In genomic region chr10:8023851-8024250, GRCh38 we compare ENCODE assay signal across 28 cellular contexts. TPM values are rescaled to one million over a fixed set of nuclear protein-coding genes. Genes with fewer than 3 reads are reported as not detected.
"Had no signal": no experiment of that assay in that cellular context is flagged by ENCODE, and none has a peak within 500 bp of the region (broad histone marks: within the 10 kb centered on the region; RNA-seq: fewer than 3 reads in every experiment).

No MANE protein-coding gene starts in this region.

- H3K27ac Mint-ChIP-seq: stimulated activated effector memory CD8-positive, alpha-beta T cell treated with anti-CD3 and anti-CD28 coated beads, Interleukin-12 subunit alpha, Interleukin-12 subunit beta, amount 100 ng/mL, for 72 hours; stimulated activated memory B cell treated with anti-CD40 and anti-IgM and Interleukin-4, amounts not matched to agents 10 μg/mL and 1 μg/mL and 100 μg/mL, for 72 hours; stimulated activated naive B cell treated with anti-CD40 and anti-IgM and Interleukin-4, amounts not matched to agents 10 μg/mL and 1 μg/mL and 100 μg/mL, for 72 hours; stimulated activated naive CD8-positive, alpha-beta T cell treated with anti-CD3 and anti-CD28 coated beads, Interleukin-15, Interleukin-2, amounts not matched to agents 100 ng/mL and 50 ng/mL, for 24 hours; type B pancreatic cell had no signal

- H3K27ac ChIP-seq: stomach, suprapubic skin, testis, thoracic aorta, thyroid gland, tibial artery, tibial nerve, transverse colon, upper lobe of left lung, upper lobe of right lung, uterus, vagina had no signal

- H3K4me1 ChIP-seq: suprapubic skin, testis, transverse colon, upper lobe of right lung, uterus, vagina had no signal

- FAIRE-seq: urothelium cell line had no signal

- H3K9me3 ChIP-seq: stomach, suprapubic skin, testis, thoracic aorta, thyroid gland, tibial artery, tibial nerve, transverse colon, upper lobe of left lung, upper lobe of right lung, uterus, vagina had no signal

- H3K9me3 Mint-ChIP-seq: stimulated activated effector memory CD8-positive, alpha-beta T cell treated with anti-CD3 and anti-CD28 coated beads, Interleukin-12 subunit alpha, Interleukin-12 subunit beta, amount 100 ng/mL, for 72 hours; stimulated activated memory B cell treated with anti-CD40 and anti-IgM and Interleukin-4, amounts not matched to agents 10 μg/mL and 1 μg/mL and 100 μg/mL, for 72 hours; stimulated activated naive B cell treated with anti-CD40 and anti-IgM and Interleukin-4, amounts not matched to agents 10 μg/mL and 1 μg/mL and 100 μg/mL, for 72 hours; stimulated activated naive CD8-positive, alpha-beta T cell treated with anti-CD3 and anti-CD28 coated beads, Interleukin-15, Interleukin-2, amounts not matched to agents 100 ng/mL and 50 ng/mL, for 24 hours; type B pancreatic cell had no signal

- ATAC-seq: stimulated activated effector memory CD8-positive, alpha-beta T cell treated with anti-CD3 and anti-CD28 coated beads, Interleukin-12 subunit alpha, Interleukin-12 subunit beta, amount 100 ng/mL, for 72 hours; stimulated activated memory B cell treated with anti-CD40 and anti-IgM and Interleukin-4, amounts not matched to agents 10 μg/mL and 1 μg/mL and 100 μg/mL, for 72 hours; stimulated activated naive B cell treated with anti-CD40 and anti-IgM and Interleukin-4, amounts not matched to agents 10 μg/mL and 1 μg/mL and 100 μg/mL, for 72 hours; stimulated activated naive CD8-positive, alpha-beta T cell treated with anti-CD3 and anti-CD28 coated beads, Interleukin-15, Interleukin-2, amounts not matched to agents 100 U/mL and 50 U/mL, for 24 hours; upper lobe of right lung had no signal

- DNase-seq: stimulated activated CD4-positive, alpha-beta T cell treated with anti-CD3 and anti-CD28 coated beads, Interleukin-2, amount 100 ng/mL, for 48 hours; stimulated activated CD4-positive, alpha-beta T cell treated with anti-CD3 and anti-CD28 coated beads, Interleukin-4, amount 100 ng/mL, for 1 hour; stimulated activated CD4-positive, alpha-beta T cell treated with anti-CD3 and anti-CD28 coated beads, Interleukin-4, amount 100 ng/mL, for 24 hours; stimulated activated CD4-positive, alpha-beta T cell treated with anti-CD3 and anti-CD28 coated beads, Interleukin-4, amount 100 ng/mL, for 4 hours; stimulated activated CD8-positive, alpha-beta memory T cell treated with anti-CD3 and anti-CD28 coated beads, Interleukin-4, amount 100 ng/mL, for 48 hours; stimulated activated naive B cell treated with anti-CD40 and anti-IgM and Interleukin-4, amounts not matched to agents 10 μg/mL and 1 μg/mL and 100 μg/mL, for 72 hours; stimulated activated naive CD4-positive, alpha-beta T cell; stimulated activated naive CD4-positive, alpha-beta T cell treated with Interleukin-2 at 50 U/mL for 16 hours; stimulated activated naive CD8-positive, alpha-beta T cell treated with anti-CD3 and anti-CD28 coated beads, Interleukin-15, Interleukin-2, amounts not matched to agents 100 U/mL and 50 U/mL, for 24 hours; stomach; substantia nigra; testis; thyroid gland; tibial artery; transverse colon; trophoblast cell; upper lobe of right lung; uterus had no signal

- H3K27me3 ChIP-seq: testis, thyroid gland, vagina had no signal

- H3K36me3 ChIP-seq: stomach, suprapubic skin, thoracic aorta, thyroid gland, tibial artery, tibial nerve, transverse colon, upper lobe of left lung, upper lobe of right lung, uterus, vagina had no signal

- H3K4me3 ChIP-seq: stomach, suprapubic skin, testis, thoracic aorta, thyroid gland, tibial artery, tibial nerve, transverse colon, upper lobe of left lung, upper lobe of right lung, uterus, vagina had no signal

- H3K4me3 Mint-ChIP-seq: stimulated activated effector memory CD8-positive, alpha-beta T cell treated with anti-CD3 and anti-CD28 coated beads, Interleukin-12 subunit alpha, Interleukin-12 subunit beta, amount 100 ng/mL, for 72 hours; stimulated activated memory B cell treated with anti-CD40 and anti-IgM and Interleukin-4, amounts not matched to agents 10 μg/mL and 1 μg/mL and 100 μg/mL, for 72 hours; stimulated activated naive B cell treated with anti-CD40 and anti-IgM and Interleukin-4, amounts not matched to agents 10 μg/mL and 1 μg/mL and 100 μg/mL, for 72 hours; stimulated activated naive CD8-positive, alpha-beta T cell treated with anti-CD3 and anti-CD28 coated beads, Interleukin-15, Interleukin-2, amounts not matched to agents 100 ng/mL and 50 ng/mL, for 24 hours; type B pancreatic cell had no signal

RNA-seq across cellular contexts. Expression of gene GATA3, which starts 30.6 kb away (rescaled TPM):
- total RNA-seq: thoracic aorta had no signal
